Comparison of ENCODE assay signal across 17 cellular contexts in genomic region chr10:44587488-44588140, GRCh38.
"Had no signal": no experiment of that assay in that cellular context is flagged by ENCODE, and none has a peak within 500 bp of the region (broad histone marks: within the 10 kb centered on the region; RNA-seq: fewer than 3 reads in every experiment).

No MANE protein-coding gene starts in this region.

- H3K36me3 Mint-ChIP-seq: natural killer cell, neural progenitor cell, type B pancreatic cell had no signal

- DNase-seq: cortex of kidney; dorsolateral prefrontal cortex; effector CD8-positive, alpha-beta T cell; foreskin melanocyte; head of caudate nucleus; left colon; mammary epithelial cell; natural killer cell; occipital lobe; psoas muscle; retina; right lobe of liver; stimulated activated CD4-positive, alpha-beta T cell treated with anti-CD3 and anti-CD28 coated beads, Interleukin-4, amount 100 ng/mL, for 1 hour; stimulated activated naive CD4-positive, alpha-beta T cell; thyroid gland had no signal

- H3K4me3 Mint-ChIP-seq: natural killer cell, neural progenitor cell, type B pancreatic cell had no signal

- H3K4me1 Mint-ChIP-seq: neural progenitor cell had no signal

- H3K27ac Mint-ChIP-seq: natural killer cell, neural progenitor cell, type B pancreatic cell had no signal

- ATAC-seq: left colon, psoas muscle had no signal

- H3K9me3 Mint-ChIP-seq: natural killer cell, neural progenitor cell, type B pancreatic cell had no signal
